Comparison of ENCODE assay signal across 1 cellular context in genomic region chr16:59169168-59169567, GRCh38.
TF ChIP-seq lines count a peak whose summit lies in the region.

No MANE protein-coding gene starts in this region.

TF ChIP-seq in HEK293, 187 proteins besides CTCF, POLR2A, EP300 and RAD21 (continued from another document):
- no peak for TF ChIP-seq PRDM2 (tag by site-specific recombination; IDR thresholded peaks at IDR 0.05; ENCODE audit: borderline replicate concordance)
